8 cellular contexts compared by ENCODE assay signal in genomic region chr4:182447938-182448280, GRCh38.
A peak's percentile ranks its signal among the peaks of the same experiment; 100 is the strongest.
DNase-seq lines count a peak whose midpoint lies in the region; ATAC-seq and TF ChIP-seq lines count a peak whose summit lies in the region.

No MANE protein-coding gene starts in this region.

- peak; percentile 4 for ATAC-seq in GM21576 (IDR thresholded peaks at IDR 0.05; ENCODE audit: unreplicated experiment)
- no peak for ATAC-seq in activated T-helper 17 cell treated with anti-CD3 and anti-CD28 coated beads, Interleukin-2, amount 50 U/mL, for 72 hours (replicated peaks)
- ATAC-seq in HG03108 (IDR thresholded peaks at IDR 0.05; ENCODE audit: unreplicated experiment), result no peak

- H3K4me3 Mint-ChIP-seq in activated T-helper 17 cell treated with anti-CD3 and anti-CD28 coated beads, Interleukin-2, amount 50 U/mL, for 72 hours, result peak overlapping the region; percentile 63

- peaks cover 58% of the 10 kb centered on the region for H3K27me3 Mint-ChIP-seq in activated T-helper 17 cell treated with anti-CD3 and anti-CD28 coated beads, Interleukin-2, amount 50 U/mL, for 72 hours

- TF ChIP-seq CTCF in right atrium auricular region (IDR thresholded peaks at IDR 0.05), result no peak
- no peak for TF ChIP-seq CTCF in retinal pigment epithelial cell (conservative IDR thresholded peaks at IDR 0.05; ENCODE audit: low read depth, low read length)

- no peak overlapping the region for H3K27ac Mint-ChIP-seq in activated T-helper 17 cell treated with anti-CD3 and anti-CD28 coated beads, Interleukin-2, amount 50 U/mL, for 72 hours

- DNase-seq in right atrium auricular region (ENCODE audit: low spot score), result no peak
- no peak for DNase-seq in retinal pigment epithelial cell (ENCODE audit: low read depth)
- no peak for DNase-seq in HPDE6-E6E7 (ENCODE audit: extremely low spot score)
- DNase-seq in NCI-H1105 (lab: John Stamatoyannopoulos, UW), result no peak
- DNase-seq in activated effector memory CD4-positive, alpha-beta T cell treated with anti-CD3 and anti-CD28 coated beads, Interleukin-2, amount 50 U/mL, for 16 hours, result no peak

- peak overlapping the region; percentile 71 to 83 for H3K27ac ChIP-seq in right atrium auricular region

- H3K9me3 Mint-ChIP-seq in activated T-helper 17 cell treated with anti-CD3 and anti-CD28 coated beads, Interleukin-2, amount 50 U/mL, for 72 hours, result no peaks in the 10 kb centered on the region

- no peaks in the 10 kb centered on the region for H3K9me3 ChIP-seq in right atrium auricular region

- peaks cover 8% of the 10 kb centered on the region for H3K36me3 Mint-ChIP-seq in activated T-helper 17 cell treated with anti-CD3 and anti-CD28 coated beads, Interleukin-2, amount 50 U/mL, for 72 hours (ENCODE audit: low read depth)

- H3K4me3 ChIP-seq in right atrium auricular region (peak overlapping the region; percentile 67 to 73), retinal pigment epithelial cell (ENCODE audit: low read length) (peak overlapping the region; percentile 78)

- H3K27me3 ChIP-seq in right atrium auricular region, result no peaks in the 10 kb centered on the region

- no peaks in the 10 kb centered on the region for H3K4me1 Mint-ChIP-seq in activated T-helper 17 cell treated with anti-CD3 and anti-CD28 coated beads, Interleukin-2, amount 50 U/mL, for 72 hours

- no peaks in the 10 kb centered on the region for H3K36me3 ChIP-seq in right atrium auricular region

- H3K4me1 ChIP-seq in right atrium auricular region, result peaks cover 0 to 11% of the 10 kb centered on the region in 2 donors
